18 cellular contexts compared by ENCODE assay signal in genomic region chr9:2560175-2560574, GRCh38.
DNase-seq lines count a peak whose midpoint lies in the region; ATAC-seq, FAIRE-seq and TF ChIP-seq lines count a peak whose summit lies in the region.
"Had no signal": no experiment of that assay in that cellular context is flagged by ENCODE, and none has a peak within 500 bp of the region (broad histone marks: within the 10 kb centered on the region; RNA-seq: fewer than 3 reads in every experiment).

No MANE protein-coding gene starts in this region.

- no peak overlapping the region for H2AFZ ChIP-seq in astrocyte (ENCODE audit: low read depth, low read length)

- intact Hi-C loops in left colon (cut with DNase I, micrococcal nuclease) = no loop called here
- intact Hi-C loops in activated T-helper 2 cell treated with anti-CD3 and anti-CD28 coated beads, Interferon-gamma antibody, Interleukin-2, Interleukin-4, amounts not matched to agents 10 μg/mL and 5 μg/mL and 100 μg/mL, durations not matched to agents 14 hours and 24 hours and 36 hours (cut with micrococcal nuclease) = no loop called here

- peaks cover 9% of the 10 kb centered on the region for H3K9me3 Mint-ChIP-seq in astrocyte (ENCODE audit: unreplicated experiment)
- peaks cover 5% of the 10 kb centered on the region for H3K9me3 Mint-ChIP-seq in activated T-helper 2 cell treated with anti-CD3 and anti-CD28 coated beads, Interferon-gamma antibody, Interleukin-2, Interleukin-4, amounts not matched to agents 10 μg/mL and 5 μg/mL and 100 μg/mL, durations not matched to agents 14 hours and 24 hours and 36 hours

- no peaks in the 10 kb centered on the region for H3K79me2 ChIP-seq in astrocyte (ENCODE audit: insufficient read depth, low read length)

- FAIRE-seq in astrocyte (lab: Jason Lieb, UNC) = no peak
- FAIRE-seq: A204.1, GM19239 had no signal

- peaks cover 10% of the 10 kb centered on the region for H3K36me3 Mint-ChIP-seq in astrocyte (ENCODE audit: low read depth, unreplicated experiment)
- no peaks in the 10 kb centered on the region for H3K36me3 Mint-ChIP-seq in activated T-helper 2 cell treated with anti-CD3 and anti-CD28 coated beads, Interferon-gamma antibody, Interleukin-2, Interleukin-4, amounts not matched to agents 10 μg/mL and 5 μg/mL and 100 μg/mL, durations not matched to agents 14 hours and 24 hours and 36 hours (ENCODE audit: low read depth)
- H3K36me3 Mint-ChIP-seq: CD8-positive, alpha-beta T cell; stimulated activated effector memory CD8-positive, alpha-beta T cell treated with anti-CD3 and anti-CD28 coated beads, Interleukin-12 subunit alpha, Interleukin-12 subunit beta, amount 100 ng/mL, for 72 hours had no signal

- peak overlapping the region; percentile 98 for H3K27ac Mint-ChIP-seq in astrocyte (ENCODE audit: unreplicated experiment)
- no peak overlapping the region for H3K27ac Mint-ChIP-seq in activated T-helper 2 cell treated with anti-CD3 and anti-CD28 coated beads, Interferon-gamma antibody, Interleukin-2, Interleukin-4, amounts not matched to agents 10 μg/mL and 5 μg/mL and 100 μg/mL, durations not matched to agents 14 hours and 24 hours and 36 hours
- H3K27ac Mint-ChIP-seq: CD8-positive, alpha-beta T cell; immature natural killer cell; stimulated activated effector memory CD8-positive, alpha-beta T cell treated with anti-CD3 and anti-CD28 coated beads, Interleukin-12 subunit alpha, Interleukin-12 subunit beta, amount 100 ng/mL, for 72 hours had no signal

- no peak for TF ChIP-seq CTCF in astrocyte (IDR thresholded peaks at IDR 0.05; ENCODE audit: insufficient read depth, low read depth, low read length)

- no peaks in the 10 kb centered on the region for H4K20me1 ChIP-seq in astrocyte (ENCODE audit: insufficient read depth, low read length)

- no peaks in the 10 kb centered on the region for H3K36me3 ChIP-seq in astrocyte (ENCODE audit: insufficient read depth, low read length)

- peak; percentile 62 for ATAC-seq in left colon
- ATAC-seq: CD8-positive, alpha-beta T cell; stimulated activated effector memory CD8-positive, alpha-beta T cell treated with anti-CD3 and anti-CD28 coated beads, Interleukin-12 subunit alpha, Interleukin-12 subunit beta, amount 100 ng/mL, for 72 hours had no signal

- no peaks in the 10 kb centered on the region for H3K9me3 ChIP-seq in astrocyte (ENCODE audit: insufficient read depth, low read depth, low read length)

- DNase-seq in NCI-H1417 (lab: John Stamatoyannopoulos, UW) = peak in 2 of 3 experiments; percentile 1 to 6
- no peak for DNase-seq in NCI-H1417 treated with DMSO at 0.1 percent for 48 hours (lab: John Stamatoyannopoulos, UW)
- DNase-seq in astrocyte (ENCODE audit: low read depth) = no peak
- no peak for DNase-seq in left colon
- no peak for DNase-seq in substantia nigra (lab: John Stamatoyannopoulos, UW)
- DNase-seq in iPS-NIHi7 (ENCODE audit: extremely low spot score) = no peak
- no peak for DNase-seq in effector CD4-positive, alpha-beta T cell
- DNase-seq in activated T-helper 2 cell treated with anti-CD3 and anti-CD28 coated beads, Interferon-gamma antibody, Interleukin-2, Interleukin-4, amounts not matched to agents 10 μg/mL and 5 μg/mL and 100 μg/mL, durations not matched to agents 14 hours and 24 hours and 36 hours (ENCODE audit: low spot score) = no peak
- DNase-seq: activated CD4-positive, alpha-beta T cell treated with anti-CD3 and anti-CD28 coated beads, Interleukin-2, amount 50 U/mL, for 48 hours; CD8-positive, alpha-beta T cell; effector memory CD4-positive, alpha-beta T cell; GDM1; immature natural killer cell; stimulated activated CD4-positive, alpha-beta T cell treated with anti-CD3 and anti-CD28 coated beads, Interleukin-4, amount 100 ng/mL, for 4 hours had no signal

- no peak overlapping the region for H3K4me3 ChIP-seq in astrocyte (ENCODE audit: insufficient read depth, low read depth, low read length)

- H3K9ac ChIP-seq in astrocyte (ENCODE audit: low read length) = peak overlapping the region; percentile 55

- peak overlapping the region; percentile 74 for H3K4me2 ChIP-seq in astrocyte (ENCODE audit: low read length)

- H3K27ac ChIP-seq in astrocyte (ENCODE audit: low read depth, low read length) (no peak overlapping the region), substantia nigra (ENCODE audit: low read depth, low read length, poor library complexity, severe bottlenecking) (peak overlapping the region; percentile 54)

- no peaks in the 10 kb centered on the region for H3K27me3 Mint-ChIP-seq in astrocyte (ENCODE audit: low read depth, unreplicated experiment)
- H3K27me3 Mint-ChIP-seq in activated T-helper 2 cell treated with anti-CD3 and anti-CD28 coated beads, Interferon-gamma antibody, Interleukin-2, Interleukin-4, amounts not matched to agents 10 μg/mL and 5 μg/mL and 100 μg/mL, durations not matched to agents 14 hours and 24 hours and 36 hours (ENCODE audit: low read depth) = no peaks in the 10 kb centered on the region

- peaks cover 38% of the 10 kb centered on the region for H3K4me1 Mint-ChIP-seq in astrocyte (ENCODE audit: low read depth, unreplicated experiment)
- H3K4me1 Mint-ChIP-seq in activated T-helper 2 cell treated with anti-CD3 and anti-CD28 coated beads, Interferon-gamma antibody, Interleukin-2, Interleukin-4, amounts not matched to agents 10 μg/mL and 5 μg/mL and 100 μg/mL, durations not matched to agents 14 hours and 24 hours and 36 hours (ENCODE audit: low read depth) = no peaks in the 10 kb centered on the region
- H3K4me1 Mint-ChIP-seq: immature natural killer cell; stimulated activated effector memory CD8-positive, alpha-beta T cell treated with anti-CD3 and anti-CD28 coated beads, Interleukin-12 subunit alpha, Interleukin-12 subunit beta, amount 100 ng/mL, for 72 hours had no signal

- peaks cover 17% of the 10 kb centered on the region for H3K4me1 ChIP-seq in astrocyte (ENCODE audit: insufficient read depth, low read length)

- no peaks in the 10 kb centered on the region for H3K27me3 ChIP-seq in astrocyte (ENCODE audit: insufficient read depth, low read length)

- H3K4me3 Mint-ChIP-seq in astrocyte (ENCODE audit: unreplicated experiment) = no peak overlapping the region
- H3K4me3 Mint-ChIP-seq in activated T-helper 2 cell treated with anti-CD3 and anti-CD28 coated beads, Interferon-gamma antibody, Interleukin-2, Interleukin-4, amounts not matched to agents 10 μg/mL and 5 μg/mL and 100 μg/mL, durations not matched to agents 14 hours and 24 hours and 36 hours (ENCODE audit: low read depth) = no peak overlapping the region
- H3K4me3 Mint-ChIP-seq: CD8-positive, alpha-beta T cell; immature natural killer cell; nephron; stimulated activated effector memory CD8-positive, alpha-beta T cell treated with anti-CD3 and anti-CD28 coated beads, Interleukin-12 subunit alpha, Interleukin-12 subunit beta, amount 100 ng/mL, for 72 hours had no signal

Comparison
In these comparisons a context has a peak if more than half of its experiments do, and no peak if none do; other contexts are left out.
1. DNase-seq: peak in NCI-H1417 (2 of 3); none in NCI-H1417 treated with DMSO at 0.1 percent for 48 hours (single experiment), astrocyte (single experiment), left colon (0 of 2), substantia nigra (0 of 49), iPS-NIHi7 (single experiment), effector CD4-positive, alpha-beta T cell (single experiment) and activated T-helper 2 cell treated with anti-CD3 and anti-CD28 coated beads, Interferon-gamma antibody, Interleukin-2, Interleukin-4, amounts not matched to agents 10 μg/mL and 5 μg/mL and 100 μg/mL, durations not matched to agents 14 hours and 24 hours and 36 hours (single experiment).